Comparison of ENCODE assay signal across 1 cellular context in the genomic region with DNA sequence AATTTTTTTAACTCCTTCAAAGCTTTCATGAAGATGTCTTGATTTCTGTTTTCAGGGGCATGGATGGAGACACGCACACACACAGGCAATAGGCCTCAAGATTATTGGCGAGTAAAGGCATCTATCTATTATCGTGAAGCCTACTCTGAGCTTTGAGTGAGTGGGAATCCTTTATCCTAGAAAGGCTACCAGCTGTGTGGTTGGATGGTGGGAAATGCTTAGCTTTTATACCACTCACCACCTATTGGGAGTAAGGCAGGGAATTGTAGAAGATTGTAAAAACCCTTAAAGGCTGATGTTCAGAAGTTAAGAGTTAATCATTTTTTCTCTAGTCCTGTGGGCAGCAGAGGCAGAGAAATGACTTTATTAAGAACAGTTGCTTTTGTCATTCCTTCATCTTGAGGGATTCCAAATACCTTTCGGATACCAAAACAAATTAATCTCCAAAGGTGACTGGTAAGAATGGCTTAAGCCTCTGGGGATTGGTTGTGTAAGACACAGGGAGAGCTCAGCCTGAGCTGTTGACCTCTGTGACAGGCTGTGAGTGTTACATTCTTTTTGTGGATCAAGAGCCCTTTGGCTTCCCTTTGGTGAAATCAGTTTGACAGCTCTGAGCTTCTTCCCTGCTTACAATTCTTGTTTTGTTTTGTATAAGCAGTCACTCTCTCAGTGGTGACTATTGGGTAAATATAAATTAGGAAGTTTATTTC.
TF ChIP-seq lines count a peak whose summit lies in the region.

No MANE protein-coding gene starts in this region.

TF ChIP-seq in IMR-90, 13 proteins besides CTCF, POLR2A, EP300 and RAD21:
- TF ChIP-seq, protein P1, sequence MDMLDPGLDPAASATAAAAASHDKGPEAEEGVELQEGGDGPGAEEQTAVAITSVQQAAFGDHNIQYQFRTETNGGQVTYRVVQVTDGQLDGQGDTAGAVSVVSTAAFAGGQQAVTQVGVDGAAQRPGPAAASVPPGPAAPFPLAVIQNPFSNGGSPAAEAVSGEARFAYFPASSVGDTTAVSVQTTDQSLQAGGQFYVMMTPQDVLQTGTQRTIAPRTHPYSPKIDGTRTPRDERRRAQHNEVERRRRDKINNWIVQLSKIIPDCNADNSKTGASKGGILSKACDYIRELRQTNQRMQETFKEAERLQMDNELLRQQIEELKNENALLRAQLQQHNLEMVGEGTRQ (IDR thresholded peaks at IDR 0.05; ENCODE audit: low read depth, low read length) = no peak
- TF ChIP-seq BHLHE40 (IDR thresholded peaks at IDR 0.05; ENCODE audit: low read depth, low read length) (no peak), CEBPB (IDR thresholded peaks at IDR 0.05; ENCODE audit: low read depth, low read length) (0 out of 2 replicates have a peak, but pooled peaks have one; percentile 22), MXI1 (IDR thresholded peaks at IDR 0.05; ENCODE audit: borderline replicate concordance, low read depth, low read length) (no peak)
TF ChIP-seq in IMR-90: peak in this region for 1.
